8 cellular contexts compared by ENCODE assay signal in the genomic region with DNA sequence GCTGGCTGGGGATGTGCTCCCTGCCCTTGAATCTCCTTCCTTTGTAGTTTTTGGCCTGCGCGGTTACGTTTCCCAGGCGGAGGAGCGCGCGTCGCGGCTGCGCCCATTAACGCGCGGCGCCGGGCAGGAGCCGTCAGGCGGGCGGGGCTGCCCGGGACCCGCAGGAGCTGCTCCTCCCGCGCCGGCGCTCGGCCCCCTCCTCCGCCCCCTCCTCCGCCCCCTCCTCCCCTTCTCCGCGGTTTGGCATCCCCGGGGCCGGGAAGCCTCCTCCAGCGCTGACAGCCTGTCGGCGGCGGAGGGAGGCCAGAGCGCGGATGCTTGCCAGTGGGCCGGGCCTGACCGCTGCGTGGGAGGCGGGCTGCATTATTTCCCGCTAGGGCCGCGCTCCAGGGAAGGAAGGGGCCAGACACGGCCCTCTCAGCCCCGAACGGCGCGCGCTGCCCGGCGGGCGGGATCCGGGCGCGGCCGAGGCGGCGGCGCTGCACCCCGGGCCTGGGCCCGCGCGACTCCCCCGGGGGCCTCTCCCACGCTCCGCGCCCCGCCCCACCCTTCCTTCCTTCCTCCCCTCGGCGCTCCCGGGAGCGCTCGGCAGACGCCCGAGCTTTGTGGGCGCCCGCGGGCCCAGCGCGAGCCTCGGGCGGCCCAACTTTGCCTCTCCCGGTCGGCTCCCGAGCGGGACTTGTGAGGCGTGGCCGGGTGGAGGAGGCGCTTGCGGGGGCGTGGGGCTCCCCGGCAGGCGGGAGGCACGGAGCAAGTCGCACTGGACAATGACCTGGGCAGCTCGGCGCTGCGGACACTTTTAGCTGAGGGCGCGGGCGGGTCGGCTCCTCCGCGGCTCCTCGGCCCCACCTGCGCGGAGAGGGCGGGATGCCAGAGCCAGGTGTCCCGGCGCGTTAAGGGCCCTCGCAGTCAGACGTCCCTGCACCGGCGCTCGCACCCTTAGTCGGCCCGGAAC. TPM values are rescaled to one million over a fixed set of nuclear protein-coding genes. Genes with fewer than 3 reads are reported as not detected.
DNase-seq lines count a peak whose midpoint lies in the region; ATAC-seq, FAIRE-seq and TF ChIP-seq lines count a peak whose summit lies in the region.

A gene (plus strand): TSS at position 405 of the 955 bp plus-strand sequence. CDS start 583 bp downstream, outside the sequence.

- 0 out of 5 replicates have a peak, but pooled peaks of 1 of the 2 experiments have one; percentile 20 for TF ChIP-seq RAD21 in A549 (conservative IDR thresholded peaks at IDR 0.05 in 1 of 2, IDR thresholded peaks at IDR 0.05 in 1 of 2)

- no peaks in the 10 kb centered on the region for H3K9me3 Mint-ChIP-seq in stimulated activated naive CD8-positive, alpha-beta T cell treated with anti-CD3 and anti-CD28 coated beads, Interleukin-15, Interleukin-2, amounts not matched to agents 100 ng/mL and 50 ng/mL, for 24 hours

- intact Hi-C loops in right lobe of liver (cut with DNase I), result no loop called here

- TF ChIP-seq POLR2A in A549 (IDR thresholded peaks at IDR 0.05; ENCODE audit: low read length) (peak; percentile 41), right lobe of liver (IDR thresholded peaks at IDR 0.05) (peak; percentile 19)

- no peaks in the 10 kb centered on the region for H4K20me1 ChIP-seq in MM.1S (ENCODE audit: insufficient read depth, low read length)

- peaks cover 42% of the 10 kb centered on the region for H3K4me1 ChIP-seq in A549
- peaks cover 15% of the 10 kb centered on the region for H3K4me1 ChIP-seq in MM.1S (ENCODE audit: low read length)
- peaks cover 8% of the 10 kb centered on the region for H3K4me1 ChIP-seq in effector memory CD4-positive, alpha-beta T cell (ENCODE audit: control insufficient read depth, insufficient read depth, low read length, poor library complexity, severe bottlenecking)
- no peaks in the 10 kb centered on the region for H3K4me1 ChIP-seq in right lobe of liver

- 0 out of 2 replicates have a peak, but pooled peaks cover 4% of the 10 kb centered on the region for H3F3A ChIP-seq in MM.1S (ENCODE audit: insufficient read depth, low read length)

- peak within 1 kb of the TSS; percentile 51; the same call in 1 of the 2 replicates for H3K9ac ChIP-seq in MM.1S (ENCODE audit: low read length)

- CTCF ChIA-PET in A549 (lab: Yijun Ruan, JAX), result interaction anchor here (0.5 to 2.7 kb wide), 14 partner anchors 9 to 165 kb away, joined by 3 to 9 read pairs (median 3); no protein-coding TSS in a partner anchor

- peak within 1 kb of the TSS; percentile 61 for H3K4me3 Mint-ChIP-seq in stimulated activated naive CD8-positive, alpha-beta T cell treated with anti-CD3 and anti-CD28 coated beads, Interleukin-15, Interleukin-2, amounts not matched to agents 100 ng/mL and 50 ng/mL, for 24 hours

- H3K36me3 Mint-ChIP-seq in stimulated activated naive CD8-positive, alpha-beta T cell treated with anti-CD3 and anti-CD28 coated beads, Interleukin-15, Interleukin-2, amounts not matched to agents 100 ng/mL and 50 ng/mL, for 24 hours (ENCODE audit: low read depth), result no peaks in the 10 kb centered on the region

- H3K4me2 ChIP-seq in A549 (peak within 1 kb of the TSS; percentile 88), MM.1S (ENCODE audit: low read depth, low read length) (peak within 1 kb of the TSS; percentile 85)

- peaks cover 51% of the 10 kb centered on the region for H3K27me3 Mint-ChIP-seq in stimulated activated naive CD8-positive, alpha-beta T cell treated with anti-CD3 and anti-CD28 coated beads, Interleukin-15, Interleukin-2, amounts not matched to agents 100 ng/mL and 50 ng/mL, for 24 hours

- no peaks in the 10 kb centered on the region for H3K27me3 ChIP-seq in MM.1S (replicated peaks; ENCODE audit: insufficient read depth, low read length)
- H3K27me3 ChIP-seq in effector memory CD4-positive, alpha-beta T cell (replicated peaks; ENCODE audit: control insufficient read depth, insufficient read depth, low read length, poor library complexity, severe bottlenecking), result peaks cover 20% of the 10 kb centered on the region
- H3K27me3 ChIP-seq in right lobe of liver, result peaks cover 0 to 6% of the 10 kb centered on the region in 2 donors

- no peaks in the 10 kb centered on the region for H3K9me2 ChIP-seq in MM.1S (replicated peaks; ENCODE audit: insufficient read depth, low read length)

- H3K79me2 ChIP-seq in MM.1S (ENCODE audit: low read length), result no peaks in the 10 kb centered on the region

- TF ChIP-seq CTCF in A549 (IDR thresholded peaks at IDR 0.05) (no peak), GM12864 (IDR thresholded peaks at IDR 0.05; ENCODE audit: low read depth, low read length, missing control alignments) (no peak), MM.1S (IDR thresholded peaks at IDR 0.05; ENCODE audit: low read length) (no peak), right lobe of liver (IDR thresholded peaks at IDR 0.05) (no peak)

- H3K4me1 Mint-ChIP-seq in stimulated activated naive CD8-positive, alpha-beta T cell treated with anti-CD3 and anti-CD28 coated beads, Interleukin-15, Interleukin-2, amounts not matched to agents 100 ng/mL and 50 ng/mL, for 24 hours (ENCODE audit: low read depth), result peaks cover 10% of the 10 kb centered on the region

- DNase-seq in A549 (ENCODE audit: low read depth in 1 of 2, low spot score in 1 of 2) (peak; percentile 55 to 75), GM12864 (ENCODE audit: low read depth) (no peak), MM.1S (peak; percentile 47), SW480 (ENCODE audit: low spot score) (peak; percentile 44), right lobe of liver (peak; percentile 59 to 73 (median 69))
- DNase-seq in effector memory CD4-positive, alpha-beta T cell, result no peak

- WGBS in A549 (ENCODE audit: missing lambda C conversion rate), result 0% methylated on average over 17 of the region's 119 CpGs
- WGBS in right lobe of liver (ENCODE audit: insufficient coverage, low coverage, low lambda C conversion rate, missing lambda C conversion rate), result 0% methylated on average over 4 of the region's 119 CpGs

- no peaks in the 10 kb centered on the region for H3K36me3 ChIP-seq in MM.1S (replicated peaks; ENCODE audit: insufficient read depth, low read length)
- H3K36me3 ChIP-seq in effector memory CD4-positive, alpha-beta T cell (ENCODE audit: control insufficient read depth, insufficient read depth, low read length), result no peaks in the 10 kb centered on the region
- H3K36me3 ChIP-seq in right lobe of liver, result no peaks in the 10 kb centered on the region

- peak within 1 kb of the TSS; percentile 86 for H2AFZ ChIP-seq in MM.1S (ENCODE audit: low read length)

- no peak for TF ChIP-seq EP300 in A549 (IDR thresholded peaks at IDR 0.05)

- H3K9me3 ChIP-seq in A549, result no peaks in the 10 kb centered on the region
- no peaks in the 10 kb centered on the region for H3K9me3 ChIP-seq in MM.1S (replicated peaks; ENCODE audit: insufficient read depth, low read length)
- H3K9me3 ChIP-seq in effector memory CD4-positive, alpha-beta T cell (ENCODE audit: control insufficient read depth, low read length), result no peaks in the 10 kb centered on the region
- H3K9me3 ChIP-seq in right lobe of liver, result no peaks in the 10 kb centered on the region

- no peak for FAIRE-seq in A549 (lab: Jason Lieb, UNC)

- H3K27ac Mint-ChIP-seq in stimulated activated naive CD8-positive, alpha-beta T cell treated with anti-CD3 and anti-CD28 coated beads, Interleukin-15, Interleukin-2, amounts not matched to agents 100 ng/mL and 50 ng/mL, for 24 hours, result no peak within 1 kb of the TSS

- peak within 1 kb of the TSS; percentile 95 to 99 for H3K27ac ChIP-seq in A549
- H3K27ac ChIP-seq in MM.1S (ENCODE audit: low read length), result no peak within 1 kb of the TSS
- no peak within 1 kb of the TSS for H3K27ac ChIP-seq in effector memory CD4-positive, alpha-beta T cell (ENCODE audit: insufficient read depth, low read length, poor library complexity, severe bottlenecking)
- H3K27ac ChIP-seq in right lobe of liver, result peak within 1 kb of the TSS in 2 of 3 donors; percentile 30 to 62

- peak within 1 kb of the TSS; percentile 94 for H3K4me3 ChIP-seq in A549
- peak within 1 kb of the TSS; percentile 23 for H3K4me3 ChIP-seq in GM12864 (ENCODE audit: low read depth, low read length)
- peak within 1 kb of the TSS; percentile 73 for H3K4me3 ChIP-seq in MM.1S (ENCODE audit: low read length)
- H3K4me3 ChIP-seq in effector memory CD4-positive, alpha-beta T cell (ENCODE audit: insufficient read depth, low read depth, low read length, poor library complexity, severe bottlenecking), result peak within 1 kb of the TSS; percentile 32
- peak within 1 kb of the TSS; percentile 45 to 57 (median 55) for H3K4me3 ChIP-seq in right lobe of liver

- ATAC-seq in A549 (peak; percentile 82 to 83), right lobe of liver (peak; percentile 81 to 88 (median 82)), GM21367 (IDR thresholded peaks at IDR 0.05; ENCODE audit: unreplicated experiment) (no peak)

- POLR2A ChIA-PET in A549 (lab: Yijun Ruan, JAX), result interaction anchor here (0.6 to 2.6 kb wide), 10 partner anchors 13 to 937 kb away, joined by 3 to 10 read pairs (median 4); no protein-coding TSS in a partner anchor

TF ChIP-seq in A549, 52 proteins besides CTCF, POLR2A, EP300 and RAD21 (continues in another document):
- TF ChIP-seq, protein P1, sequence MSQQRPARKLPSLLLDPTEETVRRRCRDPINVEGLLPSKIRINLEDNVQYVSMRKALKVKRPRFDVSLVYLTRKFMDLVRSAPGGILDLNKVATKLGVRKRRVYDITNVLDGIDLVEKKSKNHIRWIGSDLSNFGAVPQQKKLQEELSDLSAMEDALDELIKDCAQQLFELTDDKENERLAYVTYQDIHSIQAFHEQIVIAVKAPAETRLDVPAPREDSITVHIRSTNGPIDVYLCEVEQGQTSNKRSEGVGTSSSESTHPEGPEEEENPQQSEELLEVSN (IDR thresholded peaks at IDR 0.05; ENCODE audit: borderline replicate concordance, low read depth), result no peak
- TF ChIP-seq JUN (IDR thresholded peaks at IDR 0.05) (peak; percentile 26 to 33; a peak in 1 of 5 replicates), ZC3H11A (IDR thresholded peaks at IDR 0.05) (no peak), ESRRA (IDR thresholded peaks at IDR 0.05; ENCODE audit: borderline replicate concordance, low read length) (no peak)
- TF ChIP-seq, protein P2, sequence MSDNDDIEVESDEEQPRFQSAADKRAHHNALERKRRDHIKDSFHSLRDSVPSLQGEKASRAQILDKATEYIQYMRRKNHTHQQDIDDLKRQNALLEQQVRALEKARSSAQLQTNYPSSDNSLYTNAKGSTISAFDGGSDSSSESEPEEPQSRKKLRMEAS (IDR thresholded peaks at IDR 0.05), result peak; percentile 33

RNA-seq across cellular contexts. Expression of the gene that starts here (rescaled TPM):
- polyA plus RNA-seq in A549 (2011; rRNA removed), result 8.1 and 8.2 TPM in 2 replicates
- polyA plus RNA-seq in A549 (2012; cell fraction: cytosol; rRNA removed), result 5.2 and 6.8 TPM in 2 replicates
- polyA plus RNA-seq in A549 (2012; cell fraction: nucleus; rRNA removed), result 12.1 and 14.2 TPM in 2 replicates
- polyA plus RNA-seq in A549 (2017; fragmentation: RNase III; extraction: RNeasy Plus Mini Kit Qiagen cat#74134 plus additional on column Dnase treatment), result 10.3 to 13.0 TPM (median 11.6 TPM) in 3 replicates
- 10.2 and 14.9 TPM in 2 replicates for polyA minus RNA-seq in A549 (2011; rRNA and poly(A)+ RNA removed)
- 1 to 10 TPM in 2 of 6 experiments, under 1 TPM in 4; 0.35 to 1.8 (median 0.68) TPM for total RNA-seq in right lobe of liver

Comparison
In these comparisons a context has a peak if more than half of its experiments do, and no peak if none do; other contexts are left out.
1. DNase-seq: peak in A549 (2 of 2), MM.1S (single experiment), SW480 (single experiment) and right lobe of liver (3 of 3); none in GM12864 (single experiment) and effector memory CD4-positive, alpha-beta T cell (0 of 3).
2. H3K27ac ChIP-seq: peak in A549 (2 of 2) and right lobe of liver (2 of 3); none in MM.1S (single experiment) and effector memory CD4-positive, alpha-beta T cell (single experiment).
3. H3K4me3 ChIP-seq: peak in every context shown above with its lines; median percentile 94 in A549; 73 in MM.1S; 55 in right lobe of liver; 32 in effector memory CD4-positive, alpha-beta T cell; 23 in GM12864.